Comparison of ENCODE assay signal across 12 cellular contexts in the genomic region with DNA sequence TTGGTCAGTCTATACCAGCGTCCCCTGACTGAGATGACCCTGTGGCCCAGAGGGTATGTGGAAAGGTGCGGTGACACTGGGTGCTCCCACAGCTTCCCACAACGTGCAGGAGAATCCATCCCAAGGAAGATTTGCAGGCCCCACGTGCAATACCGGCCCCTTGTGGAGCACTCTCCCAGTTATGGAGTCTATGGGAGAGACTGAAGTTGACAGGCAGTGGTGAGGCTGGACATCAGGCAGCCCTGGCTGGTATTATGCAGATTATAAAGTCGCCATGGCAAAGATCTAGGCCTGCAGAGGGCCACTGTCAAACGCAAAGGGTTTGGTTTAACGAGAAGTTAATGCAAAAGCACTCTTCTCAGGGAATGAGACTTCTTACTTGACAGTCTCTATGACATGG.
DNase-seq lines count a peak whose midpoint lies in the region; ATAC-seq and TF ChIP-seq lines count a peak whose summit lies in the region.
"Had no signal": no experiment of that assay in that cellular context is flagged by ENCODE, and none has a peak within 500 bp of the region (broad histone marks: within the 10 kb centered on the region; RNA-seq: fewer than 3 reads in every experiment).

No MANE protein-coding gene starts in this region.

- no peak for TF ChIP-seq RAD21 in SK-N-SH (IDR thresholded peaks at IDR 0.05; ENCODE audit: low read length)

- H3F3A ChIP-seq in SK-N-SH (replicated peaks; ENCODE audit: insufficient read depth) (peaks cover 24% of the 10 kb centered on the region), smooth muscle cell (ENCODE audit: low read depth) (peaks cover 19% of the 10 kb centered on the region)

- TF ChIP-seq CTCF in SK-N-SH (IDR thresholded peaks at IDR 0.05) = no peak
- TF ChIP-seq CTCF in hepatocyte (IDR thresholded peaks at IDR 0.05; ENCODE audit: poor library complexity) = no peak
- no peak for TF ChIP-seq CTCF in nephron (IDR thresholded peaks at IDR 0.05; ENCODE audit: unreplicated experiment in 3 of 3)
- no peak for TF ChIP-seq CTCF in smooth muscle cell (IDR thresholded peaks at IDR 0.05; ENCODE audit: borderline replicate concordance, insufficient read depth, poor library complexity, severe bottlenecking)
- no peak for TF ChIP-seq CTCF in coronary artery (IDR thresholded peaks at IDR 0.05)

- H4K20me1 ChIP-seq in SK-N-SH (ENCODE audit: insufficient read depth) (no peaks in the 10 kb centered on the region), hepatocyte (ENCODE audit: insufficient read depth, poor library complexity, severe bottlenecking) (no peaks in the 10 kb centered on the region), smooth muscle cell (ENCODE audit: low read depth) (no peaks in the 10 kb centered on the region)

- DNase-seq in SK-N-SH = no peak
- DNase-seq in hepatocyte (ENCODE audit: low spot score) = no peak
- DNase-seq in smooth muscle cell (lab: John Stamatoyannopoulos, UW; ENCODE audit: unreplicated experiment) = no peak
- DNase-seq in coronary artery (ENCODE audit: low spot score) = no peak

- CTCF ChIA-PET in SK-N-SH (lab: Yijun Ruan, JAX) = interaction anchor here (0.8 to 0.9 kb wide), 2 partner anchors 13 to 1419 kb away, joined by 3 to 7 read pairs; no protein-coding TSS in a partner anchor

- peaks cover 7% of the 10 kb centered on the region for H3K9me3 Mint-ChIP-seq in nephron

- H3K4me2 ChIP-seq in SK-N-SH = peak overlapping the region; percentile 35
- no peak overlapping the region for H3K4me2 ChIP-seq in hepatocyte
- peak overlapping the region; percentile 14 for H3K4me2 ChIP-seq in smooth muscle cell

- H3K36me3 Mint-ChIP-seq in nephron (ENCODE audit: low read depth) = no peaks in the 10 kb centered on the region
- H3K36me3 Mint-ChIP-seq: CD14-positive monocyte had no signal

- H3K4me1 Mint-ChIP-seq in nephron = peaks cover 31% of the 10 kb centered on the region

- no peaks in the 10 kb centered on the region for H3K9me2 ChIP-seq in SK-N-SH
- H3K9me2 ChIP-seq in hepatocyte (replicated peaks; ENCODE audit: insufficient read depth) = no peaks in the 10 kb centered on the region

- no peaks in the 10 kb centered on the region for H3K27me3 Mint-ChIP-seq in nephron (ENCODE audit: low read depth)

- H3K27ac Mint-ChIP-seq in nephron = peak overlapping the region in 2 of 3 experiments; percentile 53 to 86
- H3K27ac Mint-ChIP-seq: CD14-positive monocyte had no signal

- peak overlapping the region in 1 of 2 experiments; percentile 90; a peak in 2 of 4 replicates for H3K27ac ChIP-seq in SK-N-SH (ENCODE audit: low read depth in 2 of 2, low read length in 1 of 2)
- H3K27ac ChIP-seq in hepatocyte = peak overlapping the region; percentile 43
- peak overlapping the region; percentile 97 for H3K27ac ChIP-seq in smooth muscle cell (ENCODE audit: low read depth)
- H3K27ac ChIP-seq in coronary artery = no peak overlapping the region
- H3K27ac ChIP-seq: 22Rv1 had no signal

- no peak for TF ChIP-seq EP300 in SK-N-SH (IDR thresholded peaks at IDR 0.05; ENCODE audit: borderline replicate concordance in 1 of 2, low read depth in 1 of 2, low read length in 1 of 2)

- H3K4me3 ChIP-seq in SK-N-SH (ENCODE audit: low read depth in 2 of 2, low read length in 1 of 2) = no peak overlapping the region
- no peak overlapping the region for H3K4me3 ChIP-seq in hepatocyte
- no peak overlapping the region for H3K4me3 ChIP-seq in smooth muscle cell
- no peak overlapping the region for H3K4me3 ChIP-seq in coronary artery
- H3K4me3 ChIP-seq: GM12878, HAP-1 had no signal

- peak overlapping the region; percentile 52 for H3K9ac ChIP-seq in SK-N-SH
- peak overlapping the region; percentile 74 for H3K9ac ChIP-seq in smooth muscle cell (ENCODE audit: low read depth)

- H3K4me3 Mint-ChIP-seq in nephron = no peak overlapping the region
- H3K4me3 Mint-ChIP-seq: CD14-positive monocyte had no signal

- H3K36me3 ChIP-seq in SK-N-SH (replicated peaks in 1 of 2; ENCODE audit: control insufficient read depth in 1 of 2, insufficient read depth in 2 of 2, low read length in 1 of 2) (no peaks in the 10 kb centered on the region), hepatocyte (replicated peaks; ENCODE audit: insufficient read depth, low read depth) (no peaks in the 10 kb centered on the region), smooth muscle cell (ENCODE audit: low read depth) (no peaks in the 10 kb centered on the region)
- H3K36me3 ChIP-seq: HAP-1 had no signal

- H3K27me3 ChIP-seq in SK-N-SH (ENCODE audit: insufficient read depth) (no peaks in the 10 kb centered on the region), hepatocyte (no peaks in the 10 kb centered on the region), smooth muscle cell (ENCODE audit: low read depth) (no peaks in the 10 kb centered on the region)

- H3K79me2 ChIP-seq in SK-N-SH (ENCODE audit: insufficient read depth) (no peaks in the 10 kb centered on the region), hepatocyte (no peaks in the 10 kb centered on the region), smooth muscle cell (ENCODE audit: low read depth) (no peaks in the 10 kb centered on the region)

- no peak for ATAC-seq in SK-N-SH treated with all-trans-retinoic acid at 6 μM for 48 hours
- no peak for ATAC-seq in HG02623 (IDR thresholded peaks at IDR 0.05; ENCODE audit: unreplicated experiment)
- no peak for ATAC-seq in GM18511 (IDR thresholded peaks at IDR 0.05; ENCODE audit: unreplicated experiment)
- ATAC-seq: GM12878 had no signal

- H3K4me1 ChIP-seq in SK-N-SH (ENCODE audit: control insufficient read depth in 1 of 2, insufficient read depth in 2 of 2, low read depth in 1 of 2, low read length in 1 of 2) (peaks cover 7 to 28% of the 10 kb centered on the region in 2 experiments; a peak in 2 of 4 replicates), hepatocyte (ENCODE audit: insufficient read depth) (no peaks in the 10 kb centered on the region), smooth muscle cell (ENCODE audit: low read depth) (peaks cover 9% of the 10 kb centered on the region)
- H3K4me1 ChIP-seq: HAP-1 had no signal

- H3K9me3 ChIP-seq in SK-N-SH = 0 out of 2 replicates have a peak, but pooled peaks cover 4% of the 10 kb centered on the region
- H3K9me3 ChIP-seq in hepatocyte (ENCODE audit: low read depth) = no peaks in the 10 kb centered on the region
- no peaks in the 10 kb centered on the region for H3K9me3 ChIP-seq in smooth muscle cell (replicated peaks; ENCODE audit: low read depth)
- H3K9me3 ChIP-seq: HAP-1 had no signal

- H2AFZ ChIP-seq in SK-N-SH (ENCODE audit: low read depth) (peak overlapping the region; percentile 10; the same call in 1 of the 2 replicates), hepatocyte (no peak overlapping the region), smooth muscle cell (ENCODE audit: low read depth) (no peak overlapping the region)

- POLR2A ChIA-PET in SK-N-SH (lab: Yijun Ruan, JAX) = no interaction called here

- 41% methylated on average over 7 of the region's 8 CpGs for WGBS in SK-N-SH (ENCODE audit: low lambda C conversion rate)
- 52% methylated on average over 8 of the region's 8 CpGs for WGBS in hepatocyte (ENCODE audit: low lambda C conversion rate, missing lambda C conversion rate)
- WGBS in smooth muscle cell (ENCODE audit: low lambda C conversion rate) = 38% methylated on average over 8 of the region's 8 CpGs

TF ChIP-seq in SK-N-SH, 30 proteins besides CTCF, POLR2A, EP300 and RAD21 (continues in another document):
- no peak for TF ChIP-seq JUND (IDR thresholded peaks at IDR 0.05)
- TF ChIP-seq, protein P1, sequence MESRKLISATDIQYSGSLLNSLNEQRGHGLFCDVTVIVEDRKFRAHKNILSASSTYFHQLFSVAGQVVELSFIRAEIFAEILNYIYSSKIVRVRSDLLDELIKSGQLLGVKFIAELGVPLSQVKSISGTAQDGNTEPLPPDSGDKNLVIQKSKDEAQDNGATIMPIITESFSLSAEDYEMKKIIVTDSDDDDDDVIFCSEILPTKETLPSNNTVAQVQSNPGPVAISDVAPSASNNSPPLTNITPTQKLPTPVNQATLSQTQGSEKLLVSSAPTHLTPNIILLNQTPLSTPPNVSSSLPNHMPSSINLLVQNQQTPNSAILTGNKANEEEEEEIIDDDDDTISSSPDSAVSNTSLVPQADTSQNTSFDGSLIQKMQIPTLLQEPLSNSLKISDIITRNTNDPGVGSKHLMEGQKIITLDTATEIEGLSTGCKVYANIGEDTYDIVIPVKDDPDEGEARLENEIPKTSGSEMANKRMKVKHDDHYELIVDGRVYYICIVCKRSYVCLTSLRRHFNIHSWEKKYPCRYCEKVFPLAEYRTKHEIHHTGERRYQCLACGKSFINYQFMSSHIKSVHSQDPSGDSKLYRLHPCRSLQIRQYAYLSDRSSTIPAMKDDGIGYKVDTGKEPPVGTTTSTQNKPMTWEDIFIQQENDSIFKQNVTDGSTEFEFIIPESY (IDR thresholded peaks at IDR 0.05; ENCODE audit: borderline replicate concordance, low read depth) = no peak

TF ChIP-seq in SK-N-SH treated with all-trans-retinoic acid at 6 μM for 48 hours, 23 proteins besides CTCF, POLR2A, EP300 and RAD21 (continues in another document):
- TF ChIP-seq CSDC2 (CRISPR knock-in tag; IDR thresholded peaks at IDR 0.05) (no peak), TCF4 (CRISPR knock-in tag; IDR thresholded peaks at IDR 0.05; ENCODE audit: borderline replicate concordance) (no peak)
- TF ChIP-seq, protein P2, sequence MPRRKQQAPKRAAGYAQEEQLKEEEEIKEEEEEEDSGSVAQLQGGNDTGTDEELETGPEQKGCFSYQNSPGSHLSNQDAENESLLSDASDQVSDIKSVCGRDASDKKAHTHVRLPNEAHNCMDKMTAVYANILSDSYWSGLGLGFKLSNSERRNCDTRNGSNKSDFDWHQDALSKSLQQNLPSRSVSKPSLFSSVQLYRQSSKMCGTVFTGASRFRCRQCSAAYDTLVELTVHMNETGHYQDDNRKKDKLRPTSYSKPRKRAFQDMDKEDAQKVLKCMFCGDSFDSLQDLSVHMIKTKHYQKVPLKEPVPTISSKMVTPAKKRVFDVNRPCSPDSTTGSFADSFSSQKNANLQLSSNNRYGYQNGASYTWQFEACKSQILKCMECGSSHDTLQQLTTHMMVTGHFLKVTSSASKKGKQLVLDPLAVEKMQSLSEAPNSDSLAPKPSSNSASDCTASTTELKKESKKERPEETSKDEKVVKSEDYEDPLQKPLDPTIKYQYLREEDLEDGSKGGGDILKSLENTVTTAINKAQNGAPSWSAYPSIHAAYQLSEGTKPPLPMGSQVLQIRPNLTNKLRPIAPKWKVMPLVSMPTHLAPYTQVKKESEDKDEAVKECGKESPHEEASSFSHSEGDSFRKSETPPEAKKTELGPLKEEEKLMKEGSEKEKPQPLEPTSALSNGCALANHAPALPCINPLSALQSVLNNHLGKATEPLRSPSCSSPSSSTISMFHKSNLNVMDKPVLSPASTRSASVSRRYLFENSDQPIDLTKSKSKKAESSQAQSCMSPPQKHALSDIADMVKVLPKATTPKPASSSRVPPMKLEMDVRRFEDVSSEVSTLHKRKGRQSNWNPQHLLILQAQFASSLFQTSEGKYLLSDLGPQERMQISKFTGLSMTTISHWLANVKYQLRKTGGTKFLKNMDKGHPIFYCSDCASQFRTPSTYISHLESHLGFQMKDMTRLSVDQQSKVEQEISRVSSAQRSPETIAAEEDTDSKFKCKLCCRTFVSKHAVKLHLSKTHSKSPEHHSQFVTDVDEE (CRISPR knock-in tag; IDR thresholded peaks at IDR 0.05) = no peak

Comparison
In these comparisons a context has a peak if more than half of its experiments do, and no peak if none do; other contexts are left out.
1. H3K27ac ChIP-seq: peak in hepatocyte (single experiment) and smooth muscle cell (single experiment); none in coronary artery (0 of 2).